Comparison of ENCODE assay signal across 22 cellular contexts in genomic region chr7:27908534-27909165, GRCh38.
"Had no signal": no experiment of that assay in that cellular context is flagged by ENCODE, and none has a peak within 500 bp of the region (broad histone marks: within the 10 kb centered on the region; RNA-seq: fewer than 3 reads in every experiment).

No MANE protein-coding gene starts in this region.

- H3K4me1 ChIP-seq: psoas muscle, right lobe of liver, transverse colon had no signal

- H3K27me3 ChIP-seq: dorsolateral prefrontal cortex, heart right ventricle, right lobe of liver, stomach, transverse colon had no signal

- ATAC-seq: heart right ventricle; mucosa of descending colon; natural killer cell; psoas muscle; right lobe of liver; stimulated activated effector memory CD8-positive, alpha-beta T cell treated with anti-CD3 and anti-CD28 coated beads, Interleukin-12 subunit alpha, Interleukin-12 subunit beta, amount 100 ng/mL, for 72 hours had no signal

- DNase-seq: cortex of kidney; dorsolateral prefrontal cortex; effector CD8-positive, alpha-beta T cell; heart right ventricle; hypothalamus; kidney glomerular epithelial cell; mucosa of descending colon; natural killer cell; nucleus accumbens; psoas muscle; retina; right lobe of liver; stimulated activated CD4-positive, alpha-beta T cell treated with anti-CD3 and anti-CD28 coated beads, Interleukin-4, amount 100 ng/mL, for 1 hour; stimulated activated CD8-positive, alpha-beta memory T cell treated with anti-CD3 and anti-CD28 coated beads, Interleukin-4, amount 100 ng/mL, for 48 hours; stomach; substantia nigra; transverse colon had no signal

- H3K27ac Mint-ChIP-seq: stimulated activated effector memory CD8-positive, alpha-beta T cell treated with anti-CD3 and anti-CD28 coated beads, Interleukin-12 subunit alpha, Interleukin-12 subunit beta, amount 100 ng/mL, for 72 hours had no signal

- H3K4me3 Mint-ChIP-seq: natural killer cell; neural crest cell; stimulated activated effector memory CD8-positive, alpha-beta T cell treated with anti-CD3 and anti-CD28 coated beads, Interleukin-12 subunit alpha, Interleukin-12 subunit beta, amount 100 ng/mL, for 72 hours had no signal

- H3K9me3 Mint-ChIP-seq: natural killer cell; neural crest cell; stimulated activated effector memory CD8-positive, alpha-beta T cell treated with anti-CD3 and anti-CD28 coated beads, Interleukin-12 subunit alpha, Interleukin-12 subunit beta, amount 100 ng/mL, for 72 hours had no signal

- H3K4me3 ChIP-seq: dorsolateral prefrontal cortex, heart right ventricle, mucosa of descending colon, psoas muscle, right lobe of liver, stomach, thoracic aorta, transverse colon had no signal

- H3K36me3 Mint-ChIP-seq: natural killer cell; stimulated activated effector memory CD8-positive, alpha-beta T cell treated with anti-CD3 and anti-CD28 coated beads, Interleukin-12 subunit alpha, Interleukin-12 subunit beta, amount 100 ng/mL, for 72 hours had no signal

- H3K27ac ChIP-seq: dorsolateral prefrontal cortex, heart right ventricle, psoas muscle, right lobe of liver, stomach, thoracic aorta, transverse colon had no signal

- H3K36me3 ChIP-seq: heart right ventricle, right lobe of liver, stomach, thoracic aorta, transverse colon had no signal

- FAIRE-seq: frontal cortex, islet of Langerhans had no signal

- H3K9me3 ChIP-seq: heart right ventricle, mucosa of descending colon, psoas muscle, right lobe of liver, stomach, thoracic aorta, transverse colon had no signal

- H3K4me1 Mint-ChIP-seq: stimulated activated effector memory CD8-positive, alpha-beta T cell treated with anti-CD3 and anti-CD28 coated beads, Interleukin-12 subunit alpha, Interleukin-12 subunit beta, amount 100 ng/mL, for 72 hours had no signal
